ENCODE assay signal across 10 cellular contexts in genomic region chr4:137531121-137531520, GRCh38. TPM values are rescaled to one million over a fixed set of nuclear protein-coding genes. Genes with fewer than 3 reads are reported as not detected.
DNase-seq lines count a peak whose midpoint lies in the region; ATAC-seq, FAIRE-seq and TF ChIP-seq lines count a peak whose summit lies in the region.
"Had no signal": no experiment of that assay in that cellular context is flagged by ENCODE, and none has a peak within 500 bp of the region (broad histone marks: within the 10 kb centered on the region; RNA-seq: fewer than 3 reads in every experiment).

No MANE protein-coding gene starts in this region.

- H2AFZ ChIP-seq in MM.1S (ENCODE audit: low read length) = peak overlapping the region; percentile 99; the same call in 1 of the 2 replicates

- FAIRE-seq in A204.1 (lab: Jason Lieb, UNC) = peak; percentile 43
- no peak for FAIRE-seq in urothelium cell line (lab: Jason Lieb, UNC)

- no peaks in the 10 kb centered on the region; the same call in 1 of the 2 replicates for H3K9me2 ChIP-seq in MM.1S (replicated peaks; ENCODE audit: insufficient read depth, low read length)

- H3K4me1 Mint-ChIP-seq in neural crest cell = peaks cover 46% of the 10 kb centered on the region

- no peak for DNase-seq in MM.1S
- peak; percentile 78 for DNase-seq in fibroblast of mammary gland (ENCODE audit: low read depth)
- no peak for DNase-seq in neural crest cell (ENCODE audit: low read depth, low spot score)
- DNase-seq in urothelium cell line (ENCODE audit: low spot score) = no peak
- DNase-seq in left colon = no peak
- no peak for DNase-seq in stimulated activated CD4-positive, alpha-beta T cell treated with anti-CD3 and anti-CD28 coated beads, Interleukin-4, amount 100 ng/mL, for 24 hours
- DNase-seq in activated effector memory CD4-positive, alpha-beta T cell treated with anti-CD3 and anti-CD28 coated beads, Interleukin-2, amount 50 U/mL, for 16 hours = no peak
- DNase-seq: activated naive CD8-positive, alpha-beta T cell treated with anti-CD3 and anti-CD28 coated beads, Interleukin-2, amount 10 ng/mL, durations not matched to agents 7 days and 5 days; naive thymus-derived CD4-positive, alpha-beta T cell had no signal

- H3F3A ChIP-seq in MM.1S (ENCODE audit: insufficient read depth, low read length) = peaks cover 14% of the 10 kb centered on the region

- intact Hi-C loops in left colon (cut with DNase I, micrococcal nuclease) = no loop called here

- H3K4me3 Mint-ChIP-seq in neural crest cell = no peak overlapping the region
- H3K4me3 Mint-ChIP-seq: activated naive CD8-positive, alpha-beta T cell treated with anti-CD3 and anti-CD28 coated beads, Interleukin-2, amount 10 ng/mL, durations not matched to agents 7 days and 5 days; naive thymus-derived CD4-positive, alpha-beta T cell had no signal

- no peaks in the 10 kb centered on the region for H3K9me3 ChIP-seq in MM.1S (replicated peaks; ENCODE audit: insufficient read depth, low read length)

- H3K36me3 Mint-ChIP-seq in neural crest cell (ENCODE audit: low read depth) = peaks cover 22% of the 10 kb centered on the region
- H3K36me3 Mint-ChIP-seq: activated naive CD8-positive, alpha-beta T cell treated with anti-CD3 and anti-CD28 coated beads, Interleukin-2, amount 10 ng/mL, durations not matched to agents 7 days and 5 days; naive thymus-derived CD4-positive, alpha-beta T cell had no signal

- no peak overlapping the region for H3K27ac ChIP-seq in MM.1S (ENCODE audit: low read length)

- H3K9ac ChIP-seq in MM.1S (ENCODE audit: low read length) = no peak overlapping the region; the same call in 1 of the 2 replicates

- no peaks in the 10 kb centered on the region for H4K20me1 ChIP-seq in MM.1S (ENCODE audit: insufficient read depth, low read length)

- ATAC-seq in left colon = no peak
- ATAC-seq: naive thymus-derived CD4-positive, alpha-beta T cell had no signal

- H3K4me3 ChIP-seq in MM.1S (ENCODE audit: low read length) (peak overlapping the region; percentile 85), fibroblast of mammary gland (ENCODE audit: control insufficient read depth, low read depth, low read length) (peak overlapping the region; percentile 84)

- H3K79me2 ChIP-seq in MM.1S (ENCODE audit: low read length) = no peaks in the 10 kb centered on the region

- no peak overlapping the region for H3K27ac Mint-ChIP-seq in neural crest cell (ENCODE audit: unreplicated experiment)
- H3K27ac Mint-ChIP-seq: activated naive CD8-positive, alpha-beta T cell treated with anti-CD3 and anti-CD28 coated beads, Interleukin-2, amount 10 ng/mL, durations not matched to agents 7 days and 5 days; naive thymus-derived CD4-positive, alpha-beta T cell had no signal

- no peaks in the 10 kb centered on the region for H3K9me3 Mint-ChIP-seq in neural crest cell
- H3K9me3 Mint-ChIP-seq: activated naive CD8-positive, alpha-beta T cell treated with anti-CD3 and anti-CD28 coated beads, Interleukin-2, amount 10 ng/mL, durations not matched to agents 7 days and 5 days had no signal

- peak overlapping the region; percentile 91 for H3K4me2 ChIP-seq in MM.1S (ENCODE audit: low read depth, low read length)

- H3K27me3 Mint-ChIP-seq in neural crest cell (ENCODE audit: low read depth) = no peaks in the 10 kb centered on the region
- H3K27me3 Mint-ChIP-seq: activated naive CD8-positive, alpha-beta T cell treated with anti-CD3 and anti-CD28 coated beads, Interleukin-2, amount 10 ng/mL, durations not matched to agents 7 days and 5 days had no signal

- H3K36me3 ChIP-seq in MM.1S (replicated peaks; ENCODE audit: insufficient read depth, low read length) = no peaks in the 10 kb centered on the region

- 0 out of 2 replicates have a peak, but pooled peaks cover 7% of the 10 kb centered on the region for H3K4me1 ChIP-seq in MM.1S (ENCODE audit: low read length)

- TF ChIP-seq CTCF in MM.1S (IDR thresholded peaks at IDR 0.05; ENCODE audit: low read length) (peak; percentile 19; the same call in 1 of the 2 replicates), fibroblast of mammary gland (conservative IDR thresholded peaks at IDR 0.05; ENCODE audit: control insufficient read depth, insufficient read depth, low read depth, low read length) (peak; percentile 58), neural crest cell (conservative IDR thresholded peaks at IDR 0.05) (peak; percentile 44)

- H3K27me3 ChIP-seq in MM.1S (replicated peaks; ENCODE audit: insufficient read depth, low read length) = no peaks in the 10 kb centered on the region

RNA-seq across cellular contexts. Expression of gene PCDH18, which starts 1.2 kb away (rescaled TPM):
- 65.7 and 67.4 TPM in 2 replicates for total RNA-seq in neural crest cell
- 10 to 100 TPM in 1 of 2 donors, 1 to 10 TPM in 1; 3.1 to 11.3 TPM for total RNA-seq in left colon
- total RNA-seq: activated naive CD8-positive, alpha-beta T cell treated with anti-CD3 and anti-CD28 coated beads, Interleukin-2, amount 10 ng/mL, durations not matched to agents 7 days and 5 days had no signal
